ENCODE assay signal across 29 cellular contexts in the genomic region with DNA sequence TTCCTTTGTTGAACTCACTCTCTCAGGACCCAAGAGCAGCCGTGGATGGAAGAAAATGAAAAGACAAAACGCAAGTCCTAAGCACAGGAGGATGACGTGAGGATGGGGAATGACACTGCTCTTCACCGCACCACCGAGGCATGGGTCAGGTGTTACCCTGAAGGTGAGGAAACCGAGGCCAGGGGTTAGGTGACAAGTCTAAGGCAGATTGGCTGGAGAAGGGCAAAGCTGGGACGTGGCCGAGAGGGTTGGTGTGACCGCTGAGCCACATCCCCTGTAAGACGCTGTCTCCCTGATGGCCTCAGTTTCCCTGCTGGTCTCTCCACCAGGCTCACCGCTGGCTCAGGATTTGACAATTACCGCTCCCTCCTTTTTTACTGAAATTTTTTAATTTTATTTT.
"Had no signal": no experiment of that assay in that cellular context is flagged by ENCODE, and none has a peak within 500 bp of the region (broad histone marks: within the 10 kb centered on the region; RNA-seq: fewer than 3 reads in every experiment).

No MANE protein-coding gene starts in this region.

- H3K27ac ChIP-seq: heart left ventricle, neutrophil, right atrium auricular region, right lobe of liver, stomach, testis, thyroid gland, transverse colon, upper lobe of right lung had no signal

- H3K4me1 Mint-ChIP-seq: immature natural killer cell; memory B cell; naive thymus-derived CD4-positive, alpha-beta T cell; neural crest cell had no signal

- H3K4me3 ChIP-seq: heart left ventricle, lung, mucosa of descending colon, right atrium auricular region, right lobe of liver, smooth muscle cell, stomach, testis, thyroid gland, transverse colon, upper lobe of right lung had no signal

- H3K9me3 ChIP-seq: heart left ventricle, mucosa of descending colon, neutrophil, right atrium auricular region, right lobe of liver, stomach, testis, thyroid gland, transverse colon, upper lobe of right lung had no signal

- H3K9me3 Mint-ChIP-seq: immature natural killer cell; natural killer cell treated with Interleukin-12 subunit alpha and Interleukin-12 subunit beta and Interleukin-15 and Interleukin-18, amount 100 ng/mL, for 72 hours; neural crest cell had no signal

- H3K27ac Mint-ChIP-seq: immature natural killer cell; memory B cell; naive thymus-derived CD4-positive, alpha-beta T cell; natural killer cell treated with Interleukin-12 subunit alpha and Interleukin-12 subunit beta and Interleukin-15 and Interleukin-18, amount 100 ng/mL, for 72 hours; progenitor cell of endocrine pancreas; stimulated activated naive B cell treated with anti-CD40 and anti-IgM and Interleukin-4, amounts not matched to agents 10 μg/mL and 1 μg/mL and 100 μg/mL, for 72 hours had no signal

- DNase-seq: hypothalamus; immature natural killer cell; left ventricle myocardium superior; midbrain; mucosa of descending colon; naive thymus-derived CD4-positive, alpha-beta T cell; occipital lobe; right lobe of liver; stimulated activated CD4-positive, alpha-beta T cell treated with anti-CD3 and anti-CD28 coated beads, Interleukin-12 subunit alpha, Interleukin-12 subunit beta, amount 100 ng/mL, for 4 hours; stimulated activated CD4-positive, alpha-beta T cell treated with anti-CD3 and anti-CD28 coated beads, Interleukin-15, amount 100 ng/mL, for 24 hours; stimulated activated CD4-positive, alpha-beta T cell treated with anti-CD3 and anti-CD28 coated beads, Interleukin-2, amount 100 ng/mL, for 24 hours; stimulated activated CD4-positive, alpha-beta T cell treated with anti-CD3 and anti-CD28 coated beads, Interleukin-4, amount 100 ng/mL, for 1 hour; stimulated activated naive B cell treated with anti-CD40 and anti-IgM and Interleukin-4, amounts not matched to agents 10 μg/mL and 1 μg/mL and 100 μg/mL, for 72 hours; stimulated activated naive CD8-positive, alpha-beta T cell treated with anti-CD3 and anti-CD28 coated beads, Interleukin-15, Interleukin-2, amounts not matched to agents 100 U/mL and 50 U/mL, for 24 hours; stomach; testis; thyroid gland; transverse colon; upper lobe of right lung had no signal

- H3K4me1 ChIP-seq: heart left ventricle, right atrium auricular region, right lobe of liver, testis, thyroid gland, transverse colon, upper lobe of right lung had no signal

- ATAC-seq: heart left ventricle; left lobe of liver; left ventricle myocardium superior; mucosa of descending colon; naive thymus-derived CD4-positive, alpha-beta T cell; natural killer cell treated with Interleukin-12 subunit alpha and Interleukin-12 subunit beta and Interleukin-15 and Interleukin-18, amount 100 ng/mL, for 72 hours; right lobe of liver; stimulated activated naive B cell treated with anti-CD40 and anti-IgM and Interleukin-4, amounts not matched to agents 10 μg/mL and 1 μg/mL and 100 μg/mL, for 72 hours; stimulated activated naive CD8-positive, alpha-beta T cell treated with anti-CD3 and anti-CD28 coated beads, Interleukin-15, Interleukin-2, amounts not matched to agents 100 U/mL and 50 U/mL, for 24 hours; upper lobe of right lung had no signal

- H3K36me3 Mint-ChIP-seq: immature natural killer cell; naive thymus-derived CD4-positive, alpha-beta T cell; natural killer cell treated with Interleukin-12 subunit alpha and Interleukin-12 subunit beta and Interleukin-15 and Interleukin-18, amount 100 ng/mL, for 72 hours; stimulated activated naive B cell treated with anti-CD40 and anti-IgM and Interleukin-4, amounts not matched to agents 10 μg/mL and 1 μg/mL and 100 μg/mL, for 72 hours had no signal

- H3K36me3 ChIP-seq: heart left ventricle, neutrophil, right atrium auricular region, right lobe of liver, stomach, thyroid gland, transverse colon, upper lobe of right lung had no signal

- H3K27me3 Mint-ChIP-seq: progenitor cell of endocrine pancreas had no signal

- H3K4me3 Mint-ChIP-seq: immature natural killer cell; memory B cell; naive thymus-derived CD4-positive, alpha-beta T cell; natural killer cell treated with Interleukin-12 subunit alpha and Interleukin-12 subunit beta and Interleukin-15 and Interleukin-18, amount 100 ng/mL, for 72 hours; neural crest cell; stimulated activated naive B cell treated with anti-CD40 and anti-IgM and Interleukin-4, amounts not matched to agents 10 μg/mL and 1 μg/mL and 100 μg/mL, for 72 hours had no signal

- H3K27me3 ChIP-seq: neutrophil, right atrium auricular region, right lobe of liver, testis, thyroid gland, transverse colon, upper lobe of right lung had no signal
